Comparison of ENCODE assay signal across 21 cellular contexts in the genomic region with DNA sequence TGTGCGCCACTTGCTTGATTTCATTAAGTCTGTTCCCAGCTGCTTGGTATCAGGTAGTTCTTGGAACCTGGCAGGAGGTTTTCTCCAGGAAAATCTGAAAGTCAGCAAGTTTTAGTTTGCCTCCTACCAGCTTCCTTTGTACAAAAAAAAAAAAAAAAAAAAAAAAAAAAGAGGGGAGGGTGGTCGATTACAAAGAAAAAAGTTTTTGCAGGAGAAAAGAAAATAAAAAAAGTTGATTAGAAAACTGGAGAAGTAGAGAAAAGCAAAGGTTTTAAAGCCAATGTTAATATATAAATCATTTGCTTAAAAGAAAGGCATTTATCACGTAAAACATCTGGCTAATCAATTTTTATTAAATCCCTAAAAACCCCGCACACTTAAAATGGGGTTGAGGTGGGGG. TPM values are rescaled to one million over a fixed set of nuclear protein-coding genes. Genes with fewer than 3 reads are reported as not detected.
"Had no signal": no experiment of that assay in that cellular context is flagged by ENCODE, and none has a peak within 500 bp of the region (broad histone marks: within the 10 kb centered on the region; RNA-seq: fewer than 3 reads in every experiment).

No MANE protein-coding gene starts in this region.

- DNase-seq: activated CD4-positive, alpha-beta T cell treated with anti-CD3 and anti-CD28 coated beads, Interleukin-2, amount 50 U/mL, for 4 hours; activated naive CD4-positive, alpha-beta T cell treated with Interleukin-2 at 50 U/mL for 16 hours; activated T-cell treated with anti-CD3 and anti-CD28 coated beads for 4 hours; cerebellar nuclear complex; effector memory CD8-positive, alpha-beta T cell; foreskin keratinocyte; glutamatergic neuron; left colon; naive B cell; occipital lobe; right cardiac atrium; stimulated activated CD4-positive, alpha-beta T cell treated with anti-CD3 and anti-CD28 coated beads, Interleukin-15, amount 100 ng/mL, for 24 hours; stimulated activated CD4-positive, alpha-beta T cell treated with anti-CD3 and anti-CD28 coated beads, Interleukin-4, amount 100 ng/mL, for 1 hour; stimulated activated naive CD4-positive, alpha-beta T cell; substantia nigra had no signal

- H3K9me3 ChIP-seq: tibial nerve, vagina had no signal

- H3K27ac ChIP-seq: foreskin keratinocyte had no signal

- H3K27me3 Mint-ChIP-seq: effector memory CD8-positive, alpha-beta T cell had no signal

- H3K4me3 Mint-ChIP-seq: dendritic cell treated with granulocyte-macrophage colony-stimulating factor and Interleukin-4, amounts not matched to agents 40 ng/mL and 50 ng/mL, for 4 days; effector memory CD8-positive, alpha-beta T cell had no signal

- H3K4me1 ChIP-seq: vagina had no signal

- H3K9me3 Mint-ChIP-seq: dendritic cell treated with granulocyte-macrophage colony-stimulating factor and Interleukin-4, amounts not matched to agents 40 ng/mL and 50 ng/mL, for 4 days; effector memory CD8-positive, alpha-beta T cell; naive B cell had no signal

- H3K27ac Mint-ChIP-seq: dendritic cell treated with granulocyte-macrophage colony-stimulating factor and Interleukin-4, amounts not matched to agents 40 ng/mL and 50 ng/mL, for 4 days; effector memory CD8-positive, alpha-beta T cell; naive B cell had no signal

- H3K36me3 Mint-ChIP-seq: naive B cell had no signal

- H3K36me3 ChIP-seq: tibial nerve, vagina had no signal

- H3K27me3 ChIP-seq: tibial nerve, vagina had no signal

RNA-seq across cellular contexts. Expression of gene EPHA3, which starts 5.9 kb away (rescaled TPM):
- total RNA-seq: lung microvascular endothelial cell; mononuclear cell; T-helper 2 cell treated with Interferon-gamma antibody and Interleukin-4, amounts not matched to agents 100 ng/mL and 5 ng/mL, for 36 hours had no signal
- polyA plus RNA-seq: foreskin keratinocyte had no signal
